Comparison of ENCODE assay signal across 19 cellular contexts in genomic region chr14:104288272-104288671, GRCh38.
A peak's percentile ranks its signal among the peaks of the same experiment; 100 is the strongest.
DNase-seq lines count a peak whose midpoint lies in the region; ATAC-seq and TF ChIP-seq lines count a peak whose summit lies in the region.
"Had no signal": no experiment of that assay in that cellular context is flagged by ENCODE, and none has a peak within 500 bp of the region (broad histone marks: within the 10 kb centered on the region; RNA-seq: fewer than 3 reads in every experiment).

No MANE protein-coding gene starts in this region.

- H3K56ac ChIP-seq in mesendoderm (ENCODE audit: low read length), result no peak overlapping the region

- H3K27me3 Mint-ChIP-seq in WTC11 (ENCODE audit: low read depth), result no peaks in the 10 kb centered on the region; the same call in 1 of the 2 replicates
- H3K27me3 Mint-ChIP-seq: activated naive CD8-positive, alpha-beta T cell treated with anti-CD3 and anti-CD28 coated beads for 36 hours had no signal

- peaks cover 12% of the 10 kb centered on the region for H3K9me3 Mint-ChIP-seq in WTC11
- H3K9me3 Mint-ChIP-seq: activated naive CD8-positive, alpha-beta T cell treated with anti-CD3 and anti-CD28 coated beads for 36 hours had no signal

- no peak overlapping the region for H3K27ac Mint-ChIP-seq in WTC11
- H3K27ac Mint-ChIP-seq: activated naive CD8-positive, alpha-beta T cell treated with anti-CD3 and anti-CD28 coated beads for 36 hours; stimulated activated memory B cell treated with anti-CD40 and anti-IgM and Interleukin-4, amounts not matched to agents 10 μg/mL and 1 μg/mL and 100 μg/mL, for 72 hours had no signal

- TF ChIP-seq POLR2A in ovary (IDR thresholded peaks at IDR 0.05), result no peak

- POLR2A ChIA-PET in WTC11 (lab: Charles Lee), result no interaction called here

- H3K9me3 ChIP-seq in right cardiac atrium (ENCODE audit: control insufficient read depth, low read length), result no peaks in the 10 kb centered on the region
- H3K9me3 ChIP-seq in ovary, result no peaks in the 10 kb centered on the region
- H3K9me3 ChIP-seq: suprapubic skin had no signal

- TF ChIP-seq CTCF in WTC11 (IDR thresholded peaks at IDR 0.05) (no peak), ovary (IDR thresholded peaks at IDR 0.05) (no peak)

- no peak overlapping the region for H3K18ac ChIP-seq in mesendoderm (ENCODE audit: low read length)

- H3K4me2 ChIP-seq in mesendoderm (ENCODE audit: low read length), result no peak overlapping the region

- H3K36me3 Mint-ChIP-seq in WTC11, result no peaks in the 10 kb centered on the region
- H3K36me3 Mint-ChIP-seq: activated naive CD8-positive, alpha-beta T cell treated with anti-CD3 and anti-CD28 coated beads for 36 hours; stimulated activated memory B cell treated with anti-CD40 and anti-IgM and Interleukin-4, amounts not matched to agents 10 μg/mL and 1 μg/mL and 100 μg/mL, for 72 hours had no signal

- H4K8ac ChIP-seq in mesendoderm (ENCODE audit: low read depth, low read length), result no peak overlapping the region

- H3K4me3 ChIP-seq in right cardiac atrium (ENCODE audit: low read length) (no peak overlapping the region), ovary (no peak overlapping the region), mesendoderm (ENCODE audit: low read length) (no peak overlapping the region)
- H3K4me3 ChIP-seq: suprapubic skin had no signal

- CTCF ChIA-PET in WTC11 (lab: Charles Lee), result interaction anchor here (0.8 kb wide), 1 partner anchor 13 kb away, joined by 3 read pairs; no protein-coding TSS in a partner anchor

- H3K79me1 ChIP-seq in mesendoderm (ENCODE audit: low read length), result no peaks in the 10 kb centered on the region

- H3K23ac ChIP-seq in mesendoderm (ENCODE audit: low read length), result no peak overlapping the region

- no peak for ATAC-seq in WTC11
- no peak for ATAC-seq in right cardiac atrium
- ATAC-seq in HG03280 (IDR thresholded peaks at IDR 0.05; ENCODE audit: unreplicated experiment), result no peak
- ATAC-seq: HCT116; stimulated activated memory B cell treated with anti-CD40 and anti-IgM and Interleukin-4, amounts not matched to agents 10 μg/mL and 1 μg/mL and 100 μg/mL, for 72 hours had no signal

- no peak overlapping the region for H2BK15ac ChIP-seq in mesendoderm (replicated peaks; ENCODE audit: low read depth)

- H4K5ac ChIP-seq in mesendoderm (ENCODE audit: low read length), result no peak overlapping the region

- H3K4ac ChIP-seq in mesendoderm (ENCODE audit: low read depth, low read length), result no peak overlapping the region

- H3K4me3 Mint-ChIP-seq in WTC11, result no peak overlapping the region
- H3K4me3 Mint-ChIP-seq: activated naive CD8-positive, alpha-beta T cell treated with anti-CD3 and anti-CD28 coated beads for 36 hours; stimulated activated memory B cell treated with anti-CD40 and anti-IgM and Interleukin-4, amounts not matched to agents 10 μg/mL and 1 μg/mL and 100 μg/mL, for 72 hours had no signal

- no peak overlapping the region for H2BK120ac ChIP-seq in mesendoderm (ENCODE audit: low read depth, low read length)

- H2BK5ac ChIP-seq in mesendoderm (ENCODE audit: low read length), result no peak overlapping the region

- H3K27ac ChIP-seq in right cardiac atrium (ENCODE audit: low read length), result no peak overlapping the region
- H3K27ac ChIP-seq in ovary, result no peak overlapping the region
- H3K27ac ChIP-seq in mesendoderm (ENCODE audit: low read depth, low read length), result no peak overlapping the region
- H3K27ac ChIP-seq: C4-2B, suprapubic skin, VCaP had no signal

- no peak overlapping the region for H3K9ac ChIP-seq in mesendoderm (ENCODE audit: low read length)

- intact Hi-C loops in right cardiac atrium (cut with DNase I) (no loop called here), ovary (cut with DNase I) (no loop called here)

- H3K27me3 ChIP-seq in right cardiac atrium (ENCODE audit: control insufficient read depth, insufficient read depth), result no peaks in the 10 kb centered on the region
- H3K27me3 ChIP-seq in ovary, result no peaks in the 10 kb centered on the region
- no peaks in the 10 kb centered on the region for H3K27me3 ChIP-seq in mesendoderm (ENCODE audit: insufficient read depth, low read length, poor library complexity)

- DNase-seq in D341Med (ENCODE audit: low spot score), result peak; percentile 2
- DNase-seq in WTC11 (ENCODE audit: low spot score), result peak; percentile 7
- peak in 2 of 3 donors; percentile 12 to 24 for DNase-seq in right cardiac atrium
- DNase-seq in ovary, result peak in 3 of 5 donors; percentile 6 to 13 (median 10)
- DNase-seq in DMS79 (lab: John Stamatoyannopoulos, UW), result no peak
- DNase-seq in mesendoderm, result no peak
- DNase-seq: activated CD4-positive, alpha-beta T cell treated with anti-CD3 and anti-CD28 coated beads, Interleukin-2, amount 50 U/mL, for 1 hour; activated naive CD8-positive, alpha-beta T cell treated with anti-CD3 and anti-CD28 coated beads for 36 hours; effector CD4-positive, alpha-beta T cell; EL; NCI-H1694 treated with DMSO at 0.1 percent for 48 hours; NCI-H748 treated with DMSO at 0.1 percent for 48 hours; stimulated activated CD4-positive, alpha-beta T cell treated with anti-CD3 and anti-CD28 coated beads, Interleukin-2, amount 100 ng/mL, for 48 hours had no signal

- H3K4me1 ChIP-seq in right cardiac atrium (ENCODE audit: control insufficient read depth, insufficient read depth, low read length) (no peaks in the 10 kb centered on the region), ovary (ENCODE audit: insufficient read depth) (no peaks in the 10 kb centered on the region), mesendoderm (ENCODE audit: control insufficient read depth, low read depth, low read length) (peaks cover 9% of the 10 kb centered on the region)
- H3K4me1 ChIP-seq: suprapubic skin had no signal

- H2AK5ac ChIP-seq in mesendoderm (ENCODE audit: low read length), result no peak overlapping the region

- no peak for TF ChIP-seq EP300 in ovary (IDR thresholded peaks at IDR 0.05)

- WGBS in right cardiac atrium, result 94% methylated on average over 12 of the region's 12 CpGs
- 87 to 92% (median 89%) methylated on average over 12 of the region's 12 CpGs for WGBS in ovary, 3 donors
- WGBS in mesendoderm (ENCODE audit: extremely low coverage, insufficient coverage, low lambda C conversion rate), result no CpG with 5 or more reads among the region's 12 CpGs

- no peaks in the 10 kb centered on the region for H3K79me2 ChIP-seq in mesendoderm (ENCODE audit: control insufficient read depth, insufficient read depth, low read length)

- peaks cover 39% of the 10 kb centered on the region for H3K4me1 Mint-ChIP-seq in WTC11
- H3K4me1 Mint-ChIP-seq: activated naive CD8-positive, alpha-beta T cell treated with anti-CD3 and anti-CD28 coated beads for 36 hours; stimulated activated memory B cell treated with anti-CD40 and anti-IgM and Interleukin-4, amounts not matched to agents 10 μg/mL and 1 μg/mL and 100 μg/mL, for 72 hours had no signal

- H3K36me3 ChIP-seq in ovary (no peaks in the 10 kb centered on the region), mesendoderm (ENCODE audit: control insufficient read depth, insufficient read depth, low read length) (no peaks in the 10 kb centered on the region)
- H3K36me3 ChIP-seq: suprapubic skin had no signal

TF ChIP-seq in WTC11, 78 proteins besides CTCF, POLR2A, EP300 and RAD21 (continues in another document):
- TF ChIP-seq, protein P1, sequence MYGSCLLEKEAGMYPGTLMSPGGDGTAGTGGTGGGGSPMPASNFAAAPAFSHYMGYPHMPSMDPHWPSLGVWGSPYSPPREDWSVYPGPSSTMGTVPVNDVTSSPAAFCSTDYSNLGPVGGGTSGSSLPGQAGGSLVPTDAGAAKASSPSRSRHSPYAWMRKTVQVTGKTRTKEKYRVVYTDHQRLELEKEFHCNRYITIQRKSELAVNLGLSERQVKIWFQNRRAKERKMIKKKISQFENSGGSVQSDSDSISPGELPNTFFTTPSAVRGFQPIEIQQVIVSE (CRISPR knock-in tag; IDR thresholded peaks at IDR 0.05; ENCODE audit: borderline replicate concordance), result no peak
- no peak for TF ChIP-seq PRDM15 (CRISPR knock-in tag; IDR thresholded peaks at IDR 0.05)
- TF ChIP-seq, protein P2, sequence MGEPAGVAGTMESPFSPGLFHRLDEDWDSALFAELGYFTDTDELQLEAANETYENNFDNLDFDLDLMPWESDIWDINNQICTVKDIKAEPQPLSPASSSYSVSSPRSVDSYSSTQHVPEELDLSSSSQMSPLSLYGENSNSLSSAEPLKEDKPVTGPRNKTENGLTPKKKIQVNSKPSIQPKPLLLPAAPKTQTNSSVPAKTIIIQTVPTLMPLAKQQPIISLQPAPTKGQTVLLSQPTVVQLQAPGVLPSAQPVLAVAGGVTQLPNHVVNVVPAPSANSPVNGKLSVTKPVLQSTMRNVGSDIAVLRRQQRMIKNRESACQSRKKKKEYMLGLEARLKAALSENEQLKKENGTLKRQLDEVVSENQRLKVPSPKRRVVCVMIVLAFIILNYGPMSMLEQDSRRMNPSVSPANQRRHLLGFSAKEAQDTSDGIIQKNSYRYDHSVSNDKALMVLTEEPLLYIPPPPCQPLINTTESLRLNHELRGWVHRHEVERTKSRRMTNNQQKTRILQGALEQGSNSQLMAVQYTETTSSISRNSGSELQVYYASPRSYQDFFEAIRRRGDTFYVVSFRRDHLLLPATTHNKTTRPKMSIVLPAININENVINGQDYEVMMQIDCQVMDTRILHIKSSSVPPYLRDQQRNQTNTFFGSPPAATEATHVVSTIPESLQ (CRISPR knock-in tag; IDR thresholded peaks at IDR 0.05), result no peak
- TF ChIP-seq GABPB1 (CRISPR knock-in tag; IDR thresholded peaks at IDR 0.05), result no peak

Comparison
In these comparisons a context has a peak if more than half of its experiments do, and no peak if none do; other contexts are left out.
1. DNase-seq: peak in D341Med (single experiment), WTC11 (single experiment), right cardiac atrium (2 of 3) and ovary (3 of 5); none in DMS79 (single experiment) and mesendoderm (single experiment).